8 cellular contexts compared by ENCODE assay signal in genomic region chr12:96195845-96196451, GRCh38. TPM values are rescaled to one million over a fixed set of nuclear protein-coding genes. Genes with fewer than 3 reads are reported as not detected.
A peak's percentile ranks its signal among the peaks of the same experiment; 100 is the strongest.
DNase-seq lines count a peak whose midpoint lies in the region; ATAC-seq and TF ChIP-seq lines count a peak whose summit lies in the region.

No MANE protein-coding gene starts in this region.

- H4K20me1 ChIP-seq in KMS-11 (ENCODE audit: insufficient read depth) (no peaks in the 10 kb centered on the region; the same call in 1 of the 2 replicates), neural progenitor cell (ENCODE audit: low read depth) (no peaks in the 10 kb centered on the region)

- H3K4me1 Mint-ChIP-seq in CD8-positive, alpha-beta T cell (ENCODE audit: low read depth) = peaks cover 63% of the 10 kb centered on the region
- peaks cover 26% of the 10 kb centered on the region for H3K4me1 Mint-ChIP-seq in neural progenitor cell

- peak overlapping the region; percentile 74 for H3K27ac ChIP-seq in CD8-positive, alpha-beta T cell (ENCODE audit: low read depth, low read length)
- peak overlapping the region; percentile 90 for H3K27ac ChIP-seq in KMS-11
- peak overlapping the region; percentile 75 to 88 (median 85) for H3K27ac ChIP-seq in esophagus muscularis mucosa (replicated peaks in 1 of 4)
- no peak overlapping the region for H3K27ac ChIP-seq in neural progenitor cell

- ATAC-seq in CD8-positive, alpha-beta T cell = peak; percentile 6

- peak overlapping the region; percentile 97 for H3K27ac Mint-ChIP-seq in CD8-positive, alpha-beta T cell
- H3K27ac Mint-ChIP-seq in neural progenitor cell = peak overlapping the region; percentile 48

- CTCF ChIA-PET in CD8-positive, alpha-beta T cell (lab: Charles Lee) = interaction anchor here (0.8 to 1.2 kb wide), 4 partner anchors 9 to 135 kb away, joined by 3 to 6 read pairs (median 4); no protein-coding TSS in a partner anchor

- 9% methylated on average over 14 of the region's 14 CpGs for WGBS in esophagus muscularis mucosa

- no peaks in the 10 kb centered on the region for H3K9me3 ChIP-seq in CD8-positive, alpha-beta T cell (ENCODE audit: low read length)
- H3K9me3 ChIP-seq in esophagus muscularis mucosa = no peaks in the 10 kb centered on the region
- H3K9me3 ChIP-seq in neural progenitor cell (ENCODE audit: low read depth) = no peaks in the 10 kb centered on the region

- H3K4me2 ChIP-seq in KMS-11 = peak overlapping the region; percentile 62
- H3K4me2 ChIP-seq in neural progenitor cell = peak overlapping the region; percentile 96

- intact Hi-C loops in CD8-positive, alpha-beta T cell (cut with DNase I, micrococcal nuclease) = loop anchor here (1.0 to 10.0 kb wide), 8 partner anchors 19 to 711 kb away; partner anchors contain the start of genes AMDHD1 (in 2 of the 2), CCDC38 (in 2 of the 2), NEDD1 (in 2 of the 2) and LTA4H (in 1 of the 2)
- intact Hi-C loops in esophagus muscularis mucosa (cut with DNase I) = no loop called here

- peaks cover 9% of the 10 kb centered on the region for H3K36me3 Mint-ChIP-seq in CD8-positive, alpha-beta T cell
- no peaks in the 10 kb centered on the region for H3K36me3 Mint-ChIP-seq in neural progenitor cell

- H3K4me1 ChIP-seq in CD8-positive, alpha-beta T cell (ENCODE audit: insufficient read depth, low read length) = peaks cover 43% of the 10 kb centered on the region
- H3K4me1 ChIP-seq in KMS-11 (ENCODE audit: low read depth, poor library complexity, severe bottlenecking) (peaks cover 49% of the 10 kb centered on the region), esophagus muscularis mucosa (peaks cover 27 to 57% (median 44%) of the 10 kb centered on the region in 4 donors), neural progenitor cell (peaks cover 14% of the 10 kb centered on the region)

- H2AFZ ChIP-seq in KMS-11 (ENCODE audit: low read depth) = no peak overlapping the region
- H2AFZ ChIP-seq in neural progenitor cell (replicated peaks) = peak overlapping the region; percentile 0

- H3K4me3 Mint-ChIP-seq in CD8-positive, alpha-beta T cell = peak overlapping the region; percentile 94
- H3K4me3 Mint-ChIP-seq in neural progenitor cell = peak overlapping the region; percentile 92

- H3K4me3 ChIP-seq in CD8-positive, alpha-beta T cell (ENCODE audit: low read depth, low read length) = peak overlapping the region; percentile 52
- H3K4me3 ChIP-seq in KMS-11 (IDR thresholded peaks at IDR 0.05; ENCODE audit: insufficient read depth, low read depth, low read length) (no peak overlapping the region), esophagus muscularis mucosa (peak overlapping the region; percentile 84 to 92 (median 86)), neural progenitor cell (peak overlapping the region; percentile 71)

- H3K27me3 Mint-ChIP-seq in CD8-positive, alpha-beta T cell (ENCODE audit: low read depth) = no peaks in the 10 kb centered on the region
- H3K27me3 Mint-ChIP-seq in neural progenitor cell (ENCODE audit: insufficient read depth, low read depth) = no peaks in the 10 kb centered on the region

- H3K9ac ChIP-seq in KMS-11 (peak overlapping the region; percentile 71), neural progenitor cell (no peak overlapping the region)

- peaks cover 25% of the 10 kb centered on the region for H3F3A ChIP-seq in neural progenitor cell (ENCODE audit: low read depth)

- no peaks in the 10 kb centered on the region for H3K27me3 ChIP-seq in CD8-positive, alpha-beta T cell (ENCODE audit: insufficient read depth, low read length)
- H3K27me3 ChIP-seq in KMS-11 (ENCODE audit: insufficient read depth, low read depth) = no peaks in the 10 kb centered on the region
- no peaks in the 10 kb centered on the region for H3K27me3 ChIP-seq in esophagus muscularis mucosa
- H3K27me3 ChIP-seq in neural progenitor cell = peaks cover 50% of the 10 kb centered on the region

- peaks cover 51% of the 10 kb centered on the region for H3K79me2 ChIP-seq in KMS-11 (ENCODE audit: insufficient read depth, low read depth)
- no peaks in the 10 kb centered on the region for H3K79me2 ChIP-seq in neural progenitor cell (ENCODE audit: low read depth)

- TF ChIP-seq EP300 in esophagus muscularis mucosa (IDR thresholded peaks at IDR 0.05) = no peak

- no peaks in the 10 kb centered on the region for H3K9me3 Mint-ChIP-seq in CD8-positive, alpha-beta T cell
- H3K9me3 Mint-ChIP-seq in neural progenitor cell = no peaks in the 10 kb centered on the region

- POLR2A ChIA-PET in CD8-positive, alpha-beta T cell (lab: Charles Lee) = interaction anchor here (0.7 to 1.9 kb wide), 5 partner anchors 14 to 160 kb away, joined by 3 to 10 read pairs (median 7); partner anchors contain the start of gene LTA4H

- H3K36me3 ChIP-seq in CD8-positive, alpha-beta T cell (ENCODE audit: insufficient read depth, low read length) = no peaks in the 10 kb centered on the region
- H3K36me3 ChIP-seq in KMS-11 (ENCODE audit: insufficient read depth) (no peaks in the 10 kb centered on the region), esophagus muscularis mucosa (no peaks in the 10 kb centered on the region), neural progenitor cell (no peaks in the 10 kb centered on the region)

- TF ChIP-seq POLR2A in esophagus muscularis mucosa (IDR thresholded peaks at IDR 0.05; ENCODE audit: low read depth) = no peak

- DNase-seq in CD8-positive, alpha-beta T cell = peak in 5 of 7 experiments; percentile 19 to 65 (median 51)
- peak; percentile 59 for DNase-seq in activated CD8-positive, alpha-beta memory T cell treated with anti-CD3 and anti-CD28 coated beads, Interleukin-2, amount 50 U/mL, for 4 hours
- no peak for DNase-seq in esophagus muscularis mucosa (ENCODE audit: extremely low spot score)
- DNase-seq in neural progenitor cell (ENCODE audit: low spot score) = peak; percentile 75
- DNase-seq in NCI-H510A (lab: John Stamatoyannopoulos, UW) = no peak
- DNase-seq in RPMI8226 = no peak
- no peak for DNase-seq in ureter (ENCODE audit: low spot score)

- TF ChIP-seq CTCF in CD8-positive, alpha-beta T cell (IDR thresholded peaks at IDR 0.05) = no peak
- TF ChIP-seq CTCF in KMS-11 (conservative IDR thresholded peaks at IDR 0.05; ENCODE audit: low read depth, low read length) (no peak), esophagus muscularis mucosa (IDR thresholded peaks at IDR 0.05) (no peak), neural progenitor cell (IDR thresholded peaks at IDR 0.05) (no peak)

RNA-seq across cellular contexts. Expression of gene ELK3, which starts 1.8 kb away (rescaled TPM):
- total RNA-seq in CD8-positive, alpha-beta T cell = 10 to 100 TPM; 11.2 to 11.6 TPM
- total RNA-seq in esophagus muscularis mucosa (10 to 100 TPM; 13.7 to 26.9 (median 25.7) TPM), neural progenitor cell (ENCODE audit: low replicate concordance) (4.8 and 5.0 TPM in 2 replicates), ureter (41.7 TPM)

Comparison
In these comparisons a context has a peak if more than half of its experiments do, and no peak if none do; other contexts are left out.
1. DNase-seq: peak in CD8-positive, alpha-beta T cell (5 of 7), activated CD8-positive, alpha-beta memory T cell treated with anti-CD3 and anti-CD28 coated beads, Interleukin-2, amount 50 U/mL, for 4 hours (single experiment) and neural progenitor cell (single experiment); none in esophagus muscularis mucosa (single experiment), NCI-H510A (single experiment), RPMI8226 (single experiment) and ureter (single experiment).